Comparison of ENCODE assay signal across 31 cellular contexts in genomic region chr2:16162491-16163040, GRCh38.
"Had no signal": no experiment of that assay in that cellular context is flagged by ENCODE, and none has a peak within 500 bp of the region (broad histone marks: within the 10 kb centered on the region; RNA-seq: fewer than 3 reads in every experiment).

No MANE protein-coding gene starts in this region.

- H3K9me3 ChIP-seq: adrenal gland, body of pancreas, gastrocnemius medialis, heart left ventricle had no signal

- H3K4me3 Mint-ChIP-seq: activated B cell treated with CpG ODN at 0.5 μM for 24 hours; activated CD4-positive, alpha-beta memory T cell treated with anti-CD3 and anti-CD28 coated beads, Interleukin-2, amount 10 ng/mL, durations not matched to agents 7 days and 5 days; activated naive CD4-positive, alpha-beta T cell treated with anti-CD3 and anti-CD28 coated beads, Interleukin-2, amount 50 U/mL, for 24 hours; activated naive CD8-positive, alpha-beta T cell treated with anti-CD3 and anti-CD28 coated beads for 36 hours; activated naive CD8-positive, alpha-beta T cell treated with anti-CD3 and anti-CD28 coated beads, Interleukin-2, amount 50 U/mL, for 24 hours; activated T-cell treated with anti-CD3 and anti-CD28 coated beads, Interleukin-2, amount 50 U/mL, for 24 hours; activated T-helper 17 cell treated with anti-CD3 and anti-CD28 coated beads, Interleukin-2, amount 50 U/mL, for 72 hours; T-helper 17 cell; T-helper 2 cell treated with Interferon-gamma antibody and Interleukin-4, amounts not matched to agents 5 μg/mL and 100 μg/mL, for 36 hours had no signal

- H3K36me3 ChIP-seq: adrenal gland, gastrocnemius medialis, heart left ventricle, WERI-Rb-1 had no signal

- H3K27ac Mint-ChIP-seq: activated B cell treated with CpG ODN at 0.5 μM for 24 hours; activated CD4-positive, alpha-beta memory T cell treated with anti-CD3 and anti-CD28 coated beads, Interleukin-2, amount 10 ng/mL, durations not matched to agents 7 days and 5 days; activated naive CD4-positive, alpha-beta T cell treated with anti-CD3 and anti-CD28 coated beads, Interleukin-2, amount 50 U/mL, for 24 hours; activated naive CD8-positive, alpha-beta T cell treated with anti-CD3 and anti-CD28 coated beads for 36 hours; activated naive CD8-positive, alpha-beta T cell treated with anti-CD3 and anti-CD28 coated beads, Interleukin-2, amount 50 U/mL, for 24 hours; activated T-cell treated with anti-CD3 and anti-CD28 coated beads, Interleukin-2, amount 50 U/mL, for 24 hours; activated T-helper 17 cell treated with anti-CD3 and anti-CD28 coated beads, Interleukin-2, amount 50 U/mL, for 72 hours; T-helper 17 cell; T-helper 2 cell treated with Interferon-gamma antibody and Interleukin-4, amounts not matched to agents 5 μg/mL and 100 μg/mL, for 36 hours had no signal

- H3K4me1 Mint-ChIP-seq: activated B cell treated with CpG ODN at 0.5 μM for 24 hours; activated CD4-positive, alpha-beta memory T cell treated with anti-CD3 and anti-CD28 coated beads, Interleukin-2, amount 10 ng/mL, durations not matched to agents 7 days and 5 days; activated naive CD4-positive, alpha-beta T cell treated with anti-CD3 and anti-CD28 coated beads, Interleukin-2, amount 50 U/mL, for 24 hours; activated naive CD8-positive, alpha-beta T cell treated with anti-CD3 and anti-CD28 coated beads for 36 hours; activated naive CD8-positive, alpha-beta T cell treated with anti-CD3 and anti-CD28 coated beads, Interleukin-2, amount 50 U/mL, for 24 hours; activated T-helper 17 cell treated with anti-CD3 and anti-CD28 coated beads, Interleukin-2, amount 50 U/mL, for 72 hours; T-helper 17 cell had no signal

- H3K4me1 ChIP-seq: adrenal gland, body of pancreas, foreskin keratinocyte, gastrocnemius medialis, heart left ventricle had no signal

- H3K9me3 Mint-ChIP-seq: activated B cell treated with CpG ODN at 0.5 μM for 24 hours; activated CD4-positive, alpha-beta memory T cell treated with anti-CD3 and anti-CD28 coated beads, Interleukin-2, amount 10 ng/mL, durations not matched to agents 7 days and 5 days; activated naive CD4-positive, alpha-beta T cell treated with anti-CD3 and anti-CD28 coated beads, Interleukin-2, amount 50 U/mL, for 24 hours; activated naive CD8-positive, alpha-beta T cell treated with anti-CD3 and anti-CD28 coated beads for 36 hours; activated naive CD8-positive, alpha-beta T cell treated with anti-CD3 and anti-CD28 coated beads, Interleukin-2, amount 50 U/mL, for 24 hours; activated T-cell treated with anti-CD3 and anti-CD28 coated beads, Interleukin-2, amount 50 U/mL, for 24 hours; T-helper 2 cell treated with Interferon-gamma antibody and Interleukin-4, amounts not matched to agents 5 μg/mL and 100 μg/mL, for 36 hours had no signal

- H3K27me3 Mint-ChIP-seq: activated CD4-positive, alpha-beta memory T cell treated with anti-CD3 and anti-CD28 coated beads, Interleukin-2, amount 10 ng/mL, durations not matched to agents 7 days and 5 days; activated naive CD8-positive, alpha-beta T cell treated with anti-CD3 and anti-CD28 coated beads, Interleukin-2, amount 50 U/mL, for 24 hours; activated T-cell treated with anti-CD3 and anti-CD28 coated beads, Interleukin-2, amount 50 U/mL, for 24 hours had no signal

- H3K27me3 ChIP-seq: adrenal gland, body of pancreas, foreskin keratinocyte, gastrocnemius medialis had no signal

- H3K27ac ChIP-seq: adrenal gland, body of pancreas, foreskin keratinocyte, gastrocnemius medialis, heart left ventricle, WERI-Rb-1 had no signal

- H3K4me3 ChIP-seq: adrenal gland, body of pancreas, gastrocnemius medialis, heart left ventricle had no signal

- DNase-seq: activated B cell treated with CpG ODN at 0.5 μM for 24 hours; activated CD4-positive, alpha-beta memory T cell treated with anti-CD3 and anti-CD28 coated beads, Interleukin-2, amount 10 ng/mL, durations not matched to agents 7 days and 5 days; activated CD4-positive, alpha-beta T cell treated with anti-CD3 and anti-CD28 coated beads for 48 hours; activated CD4-positive, alpha-beta T cell treated with anti-CD3 and anti-CD28 coated beads, Interleukin-2, amount 50 U/mL, for 4 hours; activated CD8-positive, alpha-beta memory T cell treated with anti-CD3 and anti-CD28 coated beads, Interleukin-2, amount 50 U/mL, for 48 hours; activated effector memory CD4-positive, alpha-beta T cell treated with Interleukin-2 at 50 U/mL for 16 hours; activated gamma-delta T cell treated with Interleukin-2 at 50 U/mL for 16 hours; activated naive CD4-positive, alpha-beta T cell treated with Interleukin-2 at 50 U/mL for 16 hours; activated naive CD8-positive, alpha-beta T cell treated with anti-CD3 and anti-CD28 coated beads for 36 hours; activated naive CD8-positive, alpha-beta T cell treated with anti-CD3 and anti-CD28 coated beads, Interleukin-2, amount 50 U/mL, for 24 hours; activated T-cell treated with anti-CD3 and anti-CD28 coated beads for 4 hours; activated T-cell treated with anti-CD3 and anti-CD28 coated beads, Interleukin-2, amount 50 U/mL, for 24 hours; adrenal gland; amygdala; aorta; body of pancreas; caudate nucleus; effector CD8-positive, alpha-beta T cell; foreskin keratinocyte; gastrocnemius medialis; glutamatergic neuron; heart left ventricle; T-helper 1 cell; T-helper 17 cell; T1000; WERI-Rb-1 had no signal

- H3K36me3 Mint-ChIP-seq: activated naive CD4-positive, alpha-beta T cell treated with anti-CD3 and anti-CD28 coated beads, Interleukin-2, amount 50 U/mL, for 24 hours; activated naive CD8-positive, alpha-beta T cell treated with anti-CD3 and anti-CD28 coated beads for 36 hours had no signal

- ATAC-seq: activated CD4-positive, CD25-positive, alpha-beta regulatory T cell treated with anti-CD3 and anti-CD28 coated beads, Interleukin-2, amount 50 U/mL, for 24 hours; activated naive CD8-positive, alpha-beta T cell treated with anti-CD3 and anti-CD28 coated beads, Interleukin-2, amount 50 U/mL, for 24 hours; activated T-helper 17 cell treated with anti-CD3 and anti-CD28 coated beads, Interleukin-2, amount 50 U/mL, for 72 hours; body of pancreas; esophagus mucosa; foreskin keratinocyte; gastrocnemius medialis; heart left ventricle; T-helper 17 cell had no signal
